9 cellular contexts compared by ENCODE assay signal in genomic region chr3:124845406-124845805, GRCh38. TPM values are rescaled to one million over a fixed set of nuclear protein-coding genes. Genes with fewer than 3 reads are reported as not detected.
DNase-seq lines count a peak whose midpoint lies in the region; ATAC-seq and TF ChIP-seq lines count a peak whose summit lies in the region.
"Had no signal": no experiment of that assay in that cellular context is flagged by ENCODE, and none has a peak within 500 bp of the region (broad histone marks: within the 10 kb centered on the region; RNA-seq: fewer than 3 reads in every experiment).

No MANE protein-coding gene starts in this region.

- H3K4me3 ChIP-seq in aorta (ENCODE audit: low read length in 2 of 2): no peak overlapping the region
- H3K4me3 ChIP-seq: cardiac muscle cell had no signal

- DNase-seq in M059J (ENCODE audit: low read depth) (peak; percentile 95), endothelial cell (ENCODE audit: low spot score) (no peak), mucosa of gallbladder (ENCODE audit: low spot score) (peak; percentile 70), aorta (peak in 1 of 2 donors; percentile 76), NCI-H2081 (lab: John Stamatoyannopoulos, UW) (no peak)
- no peak for DNase-seq in stimulated activated CD4-positive, alpha-beta T cell treated with anti-CD3 and anti-CD28 coated beads, Interleukin-2, amount 100 ng/mL, for 24 hours
- DNase-seq: stimulated activated CD4-positive, alpha-beta T cell treated with anti-CD3 and anti-CD28 coated beads, Interleukin-12 subunit alpha, Interleukin-12 subunit beta, amount 100 ng/mL, for 4 hours had no signal

- no peak overlapping the region for H3K4me3 Mint-ChIP-seq in endothelial cell (ENCODE audit: unreplicated experiment)

- peaks cover 26% of the 10 kb centered on the region for H3K4me1 Mint-ChIP-seq in endothelial cell (ENCODE audit: unreplicated experiment)

- H3K9me3 Mint-ChIP-seq in endothelial cell (ENCODE audit: unreplicated experiment): no peaks in the 10 kb centered on the region

- 14 to 15% methylated on average over 5 of the region's 5 CpGs for WGBS in aorta, 2 donors

- ATAC-seq in aorta (ENCODE audit: low FRiP score) (peak; percentile 82), HG02840 (IDR thresholded peaks at IDR 0.05; ENCODE audit: low FRiP score, unreplicated experiment) (no peak)

- H3K27me3 ChIP-seq in aorta (ENCODE audit: control insufficient read depth in 1 of 2, insufficient read depth in 2 of 2, low read length in 1 of 2): no peaks in the 10 kb centered on the region
- H3K27me3 ChIP-seq: cardiac muscle cell had no signal

- H3K27ac ChIP-seq in aorta (ENCODE audit: low read depth in 1 of 2, low read length in 2 of 2): peak overlapping the region; percentile 31 to 90
- H3K27ac ChIP-seq: cardiac muscle cell had no signal

- intact Hi-C loops in aorta (cut with DNase I): loop anchor here (5.0 kb wide), 2 partner anchors 37 to 42 kb away; partner anchors contain the start of gene ITGB5 (in 1 of the 2)

- H3K36me3 Mint-ChIP-seq in endothelial cell (ENCODE audit: low read depth, unreplicated experiment): peaks cover 18% of the 10 kb centered on the region

- peak overlapping the region; percentile 65 for H3K27ac Mint-ChIP-seq in endothelial cell (ENCODE audit: unreplicated experiment)

- no peaks in the 10 kb centered on the region for H3K27me3 Mint-ChIP-seq in endothelial cell (ENCODE audit: unreplicated experiment)

- peaks cover 3% of the 10 kb centered on the region in 2 donors for H3K36me3 ChIP-seq in aorta (ENCODE audit: control insufficient read depth in 1 of 2, insufficient read depth in 2 of 2, low read length in 1 of 2)

- no peaks in the 10 kb centered on the region for H3K9me3 ChIP-seq in aorta (ENCODE audit: control insufficient read depth, low read length)

- H3K4me1 ChIP-seq in aorta (ENCODE audit: control insufficient read depth in 1 of 2, insufficient read depth in 2 of 2, low read length in 2 of 2): peaks cover 2 to 13% of the 10 kb centered on the region in 2 donors

- no peak for TF ChIP-seq CTCF in endothelial cell (IDR thresholded peaks at IDR 0.05; ENCODE audit: unreplicated experiment)

RNA-seq across cellular contexts. Expression of gene ITGB5, which starts 41.8 kb away (rescaled TPM):
- total RNA-seq in M059J (2014; rRNA removed; shearing (Covaris generic)): 182 and 224 TPM in 2 replicates
- 55.2 TPM for total RNA-seq in endothelial cell (ENCODE audit: unreplicated experiment)
- 257 TPM for total RNA-seq in mucosa of gallbladder
- 100 to 1,000 TPM; 332 to 369 TPM for total RNA-seq in aorta
- polyA plus RNA-seq in aorta: 100 to 1,000 TPM; 101 to 251 TPM

Comparison
In these comparisons a context has a peak if more than half of its experiments do, and no peak if none do; other contexts are left out.
1. DNase-seq: peak in M059J (single experiment) and mucosa of gallbladder (single experiment); none in endothelial cell (single experiment), NCI-H2081 (0 of 2) and stimulated activated CD4-positive, alpha-beta T cell treated with anti-CD3 and anti-CD28 coated beads, Interleukin-2, amount 100 ng/mL, for 24 hours (0 of 2).